Comparison of ENCODE assay signal across 18 cellular contexts in genomic region chr12:57472391-57472790, GRCh38. TPM values are rescaled to one million over a fixed set of nuclear protein-coding genes. Genes with fewer than 3 reads are reported as not detected.
DNase-seq lines count a peak whose midpoint lies in the region; ATAC-seq and TF ChIP-seq lines count a peak whose summit lies in the region.
"Had no signal": no experiment of that assay in that cellular context is flagged by ENCODE, and none has a peak within 500 bp of the region (broad histone marks: within the 10 kb centered on the region; RNA-seq: fewer than 3 reads in every experiment).

No MANE protein-coding gene starts in this region.

- H3K4me1 ChIP-seq in naive thymus-derived CD4-positive, alpha-beta T cell (ENCODE audit: control insufficient read depth in 2 of 2, insufficient read depth in 2 of 2, low read length in 2 of 2) = peaks cover 27 to 42% of the 10 kb centered on the region in 2 donors

- H3K4me3 Mint-ChIP-seq in activated naive CD4-positive, alpha-beta T cell treated with anti-CD3 and anti-CD28 coated beads, Interleukin-2, amount 50 U/mL, for 24 hours = no peak overlapping the region
- no peak overlapping the region for H3K4me3 Mint-ChIP-seq in activated naive CD4-positive, alpha-beta T cell treated with anti-CD3 and anti-CD28 coated beads, Interleukin-2, amount 10 ng/mL, durations not matched to agents 7 days and 5 days
- H3K4me3 Mint-ChIP-seq in activated B cell treated with CpG ODN at 0.5 μM for 24 hours = no peak overlapping the region
- H3K4me3 Mint-ChIP-seq in naive thymus-derived CD4-positive, alpha-beta T cell = peak overlapping the region in 4 of 10 donors; percentile 1 to 41 (median 19)

- H3K36me3 Mint-ChIP-seq in activated naive CD4-positive, alpha-beta T cell treated with anti-CD3 and anti-CD28 coated beads, Interleukin-2, amount 50 U/mL, for 24 hours = peaks cover 17% of the 10 kb centered on the region
- H3K36me3 Mint-ChIP-seq in activated naive CD4-positive, alpha-beta T cell treated with anti-CD3 and anti-CD28 coated beads, Interleukin-2, amount 10 ng/mL, durations not matched to agents 7 days and 5 days = peaks cover 71% of the 10 kb centered on the region
- H3K36me3 Mint-ChIP-seq in activated B cell treated with CpG ODN at 0.5 μM for 24 hours (ENCODE audit: low read depth) = peaks cover 61% of the 10 kb centered on the region
- H3K36me3 Mint-ChIP-seq in naive thymus-derived CD4-positive, alpha-beta T cell = peaks cover 17 to 48% (median 46%) of the 10 kb centered on the region in 5 donors

- no peaks in the 10 kb centered on the region for H3K27me3 ChIP-seq in naive thymus-derived CD4-positive, alpha-beta T cell (ENCODE audit: control insufficient read depth in 2 of 2, insufficient read depth in 2 of 2, low read length in 2 of 2)

- no peak for TF ChIP-seq CTCF in activated B cell treated with CpG ODN at 0.5 μM for 24 hours (IDR thresholded peaks at IDR 0.05)

- no peaks in the 10 kb centered on the region for H3K9me3 ChIP-seq in naive thymus-derived CD4-positive, alpha-beta T cell (ENCODE audit: control insufficient read depth in 2 of 3, low read length in 3 of 3)

- H3K27me3 Mint-ChIP-seq in activated naive CD4-positive, alpha-beta T cell treated with anti-CD3 and anti-CD28 coated beads, Interleukin-2, amount 50 U/mL, for 24 hours = no peaks in the 10 kb centered on the region
- H3K27me3 Mint-ChIP-seq in activated naive CD4-positive, alpha-beta T cell treated with anti-CD3 and anti-CD28 coated beads, Interleukin-2, amount 10 ng/mL, durations not matched to agents 7 days and 5 days = no peaks in the 10 kb centered on the region
- no peaks in the 10 kb centered on the region for H3K27me3 Mint-ChIP-seq in activated B cell treated with CpG ODN at 0.5 μM for 24 hours
- no peaks in the 10 kb centered on the region for H3K27me3 Mint-ChIP-seq in naive thymus-derived CD4-positive, alpha-beta T cell

- CTCF ChIA-PET in activated naive CD4-positive, alpha-beta T cell treated with anti-CD3 and anti-CD28 coated beads, Interleukin-2, amount 10 ng/mL, durations not matched to agents 7 days and 5 days (lab: Charles Lee) = interaction anchor here (1.3 kb wide), 1 partner anchor 14 kb away, joined by 5 read pairs; no protein-coding TSS in a partner anchor
- CTCF ChIA-PET in activated B cell treated with CpG ODN at 0.5 μM for 24 hours (lab: Charles Lee) = no interaction called here
- CTCF ChIA-PET in naive thymus-derived CD4-positive, alpha-beta T cell (lab: Charles Lee) = interaction anchor here (0.9 kb wide), 1 partner anchor 11 kb away, joined by 3 read pairs; no protein-coding TSS in a partner anchor

- peak overlapping the region; percentile 59 for H3K27ac Mint-ChIP-seq in activated naive CD4-positive, alpha-beta T cell treated with anti-CD3 and anti-CD28 coated beads, Interleukin-2, amount 50 U/mL, for 24 hours
- H3K27ac Mint-ChIP-seq in activated naive CD4-positive, alpha-beta T cell treated with anti-CD3 and anti-CD28 coated beads, Interleukin-2, amount 10 ng/mL, durations not matched to agents 7 days and 5 days = no peak overlapping the region
- peak overlapping the region; percentile 37 for H3K27ac Mint-ChIP-seq in activated B cell treated with CpG ODN at 0.5 μM for 24 hours
- peak overlapping the region in 8 of 9 donors; percentile 55 to 90 (median 73) for H3K27ac Mint-ChIP-seq in naive thymus-derived CD4-positive, alpha-beta T cell

- H3K36me3 ChIP-seq in naive thymus-derived CD4-positive, alpha-beta T cell (ENCODE audit: control insufficient read depth in 2 of 3, insufficient read depth in 3 of 3, low read length in 3 of 3) = peaks cover 23 to 79% (median 41%) of the 10 kb centered on the region in 3 experiments

- H3K4me3 ChIP-seq in naive thymus-derived CD4-positive, alpha-beta T cell (ENCODE audit: low read length) = no peak overlapping the region

- POLR2A ChIA-PET in activated B cell treated with CpG ODN at 0.5 μM for 24 hours (lab: Charles Lee) = interaction anchor here (1.2 kb wide), 1 partner anchor 13 kb away, joined by 8 read pairs; the partner anchor contains the start of gene GLI1
- POLR2A ChIA-PET in naive thymus-derived CD4-positive, alpha-beta T cell (lab: Charles Lee) = interaction anchor here (1.5 to 2.3 kb wide), 2 partner anchors 10 to 17 kb away, joined by 3 to 6 read pairs; partner anchors contain the start of gene INHBE

- H3K27ac ChIP-seq in naive thymus-derived CD4-positive, alpha-beta T cell (ENCODE audit: low read depth, low read length) = peak overlapping the region; percentile 36
- H3K27ac ChIP-seq: C4-2B, KMS-11 had no signal

- intact Hi-C loops in activated B cell treated with CpG ODN at 0.5 μM for 24 hours (cut with micrococcal nuclease) = no loop called here
- intact Hi-C loops in naive thymus-derived CD4-positive, alpha-beta T cell (cut with micrococcal nuclease) = no loop called here

- no peaks in the 10 kb centered on the region for H3K9me3 Mint-ChIP-seq in activated naive CD4-positive, alpha-beta T cell treated with anti-CD3 and anti-CD28 coated beads, Interleukin-2, amount 50 U/mL, for 24 hours
- H3K9me3 Mint-ChIP-seq in activated naive CD4-positive, alpha-beta T cell treated with anti-CD3 and anti-CD28 coated beads, Interleukin-2, amount 10 ng/mL, durations not matched to agents 7 days and 5 days = no peaks in the 10 kb centered on the region
- H3K9me3 Mint-ChIP-seq in activated B cell treated with CpG ODN at 0.5 μM for 24 hours = no peaks in the 10 kb centered on the region
- no peaks in the 10 kb centered on the region for H3K9me3 Mint-ChIP-seq in naive thymus-derived CD4-positive, alpha-beta T cell

- ATAC-seq in activated B cell treated with CpG ODN at 0.5 μM for 24 hours (ENCODE audit: low read depth) (no peak), GM18870 (IDR thresholded peaks at IDR 0.05; ENCODE audit: unreplicated experiment) (no peak)
- ATAC-seq in naive thymus-derived CD4-positive, alpha-beta T cell = no peak
- ATAC-seq: Panc1 had no signal

- H3K4me1 Mint-ChIP-seq in activated naive CD4-positive, alpha-beta T cell treated with anti-CD3 and anti-CD28 coated beads, Interleukin-2, amount 50 U/mL, for 24 hours = peaks cover 63% of the 10 kb centered on the region
- H3K4me1 Mint-ChIP-seq in activated naive CD4-positive, alpha-beta T cell treated with anti-CD3 and anti-CD28 coated beads, Interleukin-2, amount 10 ng/mL, durations not matched to agents 7 days and 5 days = peaks cover 51% of the 10 kb centered on the region
- H3K4me1 Mint-ChIP-seq in activated B cell treated with CpG ODN at 0.5 μM for 24 hours = peaks cover 41% of the 10 kb centered on the region
- peaks cover 41 to 62% (median 48%) of the 10 kb centered on the region in 7 donors for H3K4me1 Mint-ChIP-seq in naive thymus-derived CD4-positive, alpha-beta T cell

- no peak for DNase-seq in activated naive CD4-positive, alpha-beta T cell treated with anti-CD3 and anti-CD28 coated beads, Interleukin-2, amount 10 ng/mL, durations not matched to agents 7 days and 5 days
- no peak for DNase-seq in activated B cell treated with CpG ODN at 0.5 μM for 24 hours
- no peak for DNase-seq in naive thymus-derived CD4-positive, alpha-beta T cell
- DNase-seq in NOMO-1 treated with dmso at 0.1 percent for 144 hours (lab: John Stamatoyannopoulos, UW; ENCODE audit: unreplicated experiment) = no peak
- no peak for DNase-seq in MV-4-11 (lab: John Stamatoyannopoulos, UW)
- DNase-seq: H7, NCI-H1092 treated with DMSO at 0.1 percent for 48 hours, NCI-H1694, NCI-H2107, NCI-H2227 treated with DMSO at 0.1 percent for 48 hours, NCI-H524 treated with DMSO at 0.1 percent for 48 hours had no signal

RNA-seq across cellular contexts. Expression of gene ARHGAP9, which starts 7.3 kb away (rescaled TPM):
- total RNA-seq in activated B cell treated with CpG ODN at 0.5 μM for 24 hours = 98.8 and 104 TPM in 2 replicates
- 100 to 1,000 TPM; 201 to 366 (median 347) TPM for total RNA-seq in naive thymus-derived CD4-positive, alpha-beta T cell
- polyA plus RNA-seq in naive thymus-derived CD4-positive, alpha-beta T cell = 100 to 1,000 TPM; 198 to 283 TPM

RNA-seq across cellular contexts. Expression of gene GLI1, which starts 12.8 kb away (rescaled TPM):
- total RNA-seq in activated B cell treated with CpG ODN at 0.5 μM for 24 hours = 0.51 and 1.3 TPM in 2 replicates
- 1 to 10 TPM in 2 of 5 experiments, under 1 TPM in 3; 0.39 to 1.4 (median 0.45) TPM for total RNA-seq in naive thymus-derived CD4-positive, alpha-beta T cell
- not detected for polyA plus RNA-seq in naive thymus-derived CD4-positive, alpha-beta T cell
- total RNA-seq: MCF 10A had no signal

RNA-seq across cellular contexts. Expression of gene MARS1, which starts 15.5 kb away (rescaled TPM):
- 368 and 425 TPM in 2 replicates for total RNA-seq in activated B cell treated with CpG ODN at 0.5 μM for 24 hours
- 100 to 1,000 TPM; 178 to 229 (median 197) TPM for total RNA-seq in naive thymus-derived CD4-positive, alpha-beta T cell
- polyA plus RNA-seq in naive thymus-derived CD4-positive, alpha-beta T cell = 100 to 1,000 TPM in 1 of 2 donors, 10 to 100 TPM in 1; 86.0 to 118 TPM

RNA-seq across cellular contexts. Expression of gene INHBE, which starts 17.3 kb away (rescaled TPM):
- total RNA-seq in activated B cell treated with CpG ODN at 0.5 μM for 24 hours = 0.07 and 0.29 TPM in 2 replicates
- under 1 TPM in 1 of 5 experiments, not detected in 4; 0.12 TPM for total RNA-seq in naive thymus-derived CD4-positive, alpha-beta T cell
- polyA plus RNA-seq in naive thymus-derived CD4-positive, alpha-beta T cell = not detected

RNA-seq across cellular contexts. Expression of gene INHBC, which starts 37.8 kb away (rescaled TPM):
- total RNA-seq in activated B cell treated with CpG ODN at 0.5 μM for 24 hours = 0.10 TPM in 1 of 2 replicates, not detected in the other
- under 1 TPM in 1 of 5 experiments, not detected in 4; 0.16 TPM for total RNA-seq in naive thymus-derived CD4-positive, alpha-beta T cell
- not detected for polyA plus RNA-seq in naive thymus-derived CD4-positive, alpha-beta T cell
- total RNA-seq: A673, H7, MCF 10A had no signal
